In genomic region chr14:70972107-70972976, GRCh38 we compare ENCODE assay signal across 9 cellular contexts.
A peak's percentile ranks its signal among the peaks of the same experiment; 100 is the strongest.
DNase-seq lines count a peak whose midpoint lies in the region; ATAC-seq lines count a peak whose summit lies in the region.
"Had no signal": no experiment of that assay in that cellular context is flagged by ENCODE, and none has a peak within 500 bp of the region (broad histone marks: within the 10 kb centered on the region; RNA-seq: fewer than 3 reads in every experiment).

No MANE protein-coding gene starts in this region.

- peak; percentile 79 to 88 for ATAC-seq in right cardiac atrium
- ATAC-seq in sciatic nerve: peak; percentile 86
- no peak for ATAC-seq in HG02571 (IDR thresholded peaks at IDR 0.05; ENCODE audit: unreplicated experiment)

- intact Hi-C loops in right cardiac atrium (cut with DNase I): loop anchor here in 3 of 4 donors (2.0 to 5.0 kb wide), 3 partner anchors 65 to 156 kb away; partner anchors contain the start of gene PCNX1 (in 2 of the 3)
- intact Hi-C loops in sciatic nerve (cut with DNase I): loop anchor here (10.0 kb wide), 1 partner anchor 68 kb away; the partner anchor contains the start of gene PCNX1

- DNase-seq in NCI-H1436 (lab: John Stamatoyannopoulos, UW): peak; percentile 70
- DNase-seq in NCI-H1436 treated with DMSO at 0.1 percent for 48 hours (lab: John Stamatoyannopoulos, UW): no peak
- DNase-seq in NCI-H2029 treated with DMSO at 0.1 percent for 48 hours (lab: John Stamatoyannopoulos, UW): peak; percentile 7
- DNase-seq in T-helper 22 cell (ENCODE audit: low read depth): peak; percentile 57
- DNase-seq in amygdala (lab: John Stamatoyannopoulos, UW): peak in 53 of 56 donors; percentile 1 to 94 (median 51)
- DNase-seq in right cardiac atrium: peak; percentile 72 to 89 (median 75)
- DNase-seq in sciatic nerve (ENCODE audit: low spot score): peak; percentile 92

- H3K9me3 ChIP-seq in right cardiac atrium (ENCODE audit: control insufficient read depth, low read length): no peaks in the 10 kb centered on the region
- H3K9me3 ChIP-seq: BLaER1 had no signal

- no peaks in the 10 kb centered on the region for H3K27me3 ChIP-seq in right cardiac atrium (ENCODE audit: control insufficient read depth, insufficient read depth)
- H3K27me3 ChIP-seq: BLaER1 had no signal

- 60% methylated on average over 6 of the region's 6 CpGs for WGBS in right cardiac atrium

- no peak overlapping the region for H3K27ac ChIP-seq in right cardiac atrium (ENCODE audit: low read length)
- H3K27ac ChIP-seq: BLaER1 had no signal

- H3K4me1 ChIP-seq in right cardiac atrium (ENCODE audit: control insufficient read depth, insufficient read depth, low read length): no peaks in the 10 kb centered on the region

- H3K4me3 ChIP-seq in right cardiac atrium (ENCODE audit: low read length): no peak overlapping the region
- H3K4me3 ChIP-seq: BLaER1 had no signal
